10 cellular contexts compared by ENCODE assay signal in genomic region chr19:12785431-12786011, GRCh38. TPM values are rescaled to one million over a fixed set of nuclear protein-coding genes. Genes with fewer than 3 reads are reported as not detected.
DNase-seq lines count a peak whose midpoint lies in the region; FAIRE-seq and TF ChIP-seq lines count a peak whose summit lies in the region.
"Had no signal": no experiment of that assay in that cellular context is flagged by ENCODE, and none has a peak within 500 bp of the region (broad histone marks: within the 10 kb centered on the region; RNA-seq: fewer than 3 reads in every experiment).

No MANE protein-coding gene starts in this region.

- H2BK5ac ChIP-seq in mesendoderm (ENCODE audit: low read length): no peak overlapping the region

- H3K56ac ChIP-seq in mesendoderm (ENCODE audit: low read length): peak overlapping the region; percentile 67

- peaks cover 18 to 44% of the 10 kb centered on the region in 2 donors for H3K4me1 ChIP-seq in breast epithelium
- H3K4me1 ChIP-seq in mesendoderm (ENCODE audit: control insufficient read depth, low read depth, low read length): peaks cover 15% of the 10 kb centered on the region
- H3K4me1 ChIP-seq in urinary bladder (ENCODE audit: insufficient read depth): no peaks in the 10 kb centered on the region

- FAIRE-seq in D721Med (lab: Jason Lieb, UNC): no peak

- peak overlapping the region; percentile 98 to 100 for H3K27ac ChIP-seq in breast epithelium
- peak overlapping the region; percentile 96 for H3K27ac ChIP-seq in WERI-Rb-1
- no peak overlapping the region for H3K27ac ChIP-seq in mesendoderm (ENCODE audit: low read depth, low read length)
- H3K27ac ChIP-seq in urinary bladder (ENCODE audit: low read depth): peak overlapping the region; percentile 85

- BruUV-seq in MCF 10A (replicated peaks; lab: Mats Ljungman, UMichigan): no TSS peak

- no peaks in the 10 kb centered on the region for H3K9me3 Mint-ChIP-seq in MCF 10A (ENCODE audit: unreplicated experiment)

- H2AK5ac ChIP-seq in mesendoderm (ENCODE audit: low read length): peak overlapping the region; percentile 78

- H3K4me1 Mint-ChIP-seq in MCF 10A (ENCODE audit: insufficient read depth, unreplicated experiment): peaks cover 18% of the 10 kb centered on the region

- H3K27me3 Mint-ChIP-seq in MCF 10A (ENCODE audit: insufficient read depth, unreplicated experiment): no peaks in the 10 kb centered on the region

- no peaks in the 10 kb centered on the region for H3K79me1 ChIP-seq in mesendoderm (ENCODE audit: low read length)

- no peak overlapping the region for H4K8ac ChIP-seq in mesendoderm (ENCODE audit: low read depth, low read length)

- DNase-seq in breast epithelium (ENCODE audit: low spot score in 2 of 2) (no peak), MCF 10A (ENCODE audit: unreplicated experiment) (no peak), WERI-Rb-1 (no peak), mesendoderm (no peak), H7 (no peak), D721Med (ENCODE audit: insufficient read length, low spot score) (no peak), HEK293T (ENCODE audit: extremely low spot score) (no peak)
- DNase-seq: COR-L47, T1000 had no signal

- WGBS in mesendoderm (ENCODE audit: extremely low coverage, insufficient coverage, low lambda C conversion rate): no CpG with 5 or more reads among the region's 4 CpGs
- WGBS in urinary bladder: 67% methylated on average over 4 of the region's 4 CpGs

- CTCF ChIA-PET in MCF 10A (lab: Yijun Ruan, JAX): interaction anchor here (0.5 to 1.5 kb wide), 6 partner anchors 9 to 1239 kb away, joined by 3 to 4 read pairs (median 4); no protein-coding TSS in a partner anchor
- CTCF ChIA-PET in HEK293T (lab: Yijun Ruan, JAX): no interaction called here

- H2BK120ac ChIP-seq in mesendoderm (ENCODE audit: low read depth, low read length): no peak overlapping the region

- no peak for TF ChIP-seq CTCF in breast epithelium (IDR thresholded peaks at IDR 0.05)
- no peak for TF ChIP-seq CTCF in MCF 10A (IDR thresholded peaks at IDR 0.05; ENCODE audit: unreplicated experiment)
- TF ChIP-seq CTCF in WERI-Rb-1 (IDR thresholded peaks at IDR 0.05; ENCODE audit: low read depth, low read length): no peak
- no peak for TF ChIP-seq CTCF in D721Med (IDR thresholded peaks at IDR 0.05; ENCODE audit: insufficient read depth, missing control alignments)

- peaks cover 3% of the 10 kb centered on the region for H3K36me3 Mint-ChIP-seq in MCF 10A (ENCODE audit: insufficient read depth, unreplicated experiment)

- H4K5ac ChIP-seq in mesendoderm (ENCODE audit: low read length): no peak overlapping the region

- no peaks in the 10 kb centered on the region for H3K36me3 ChIP-seq in breast epithelium
- no peaks in the 10 kb centered on the region for H3K36me3 ChIP-seq in WERI-Rb-1
- H3K36me3 ChIP-seq in mesendoderm (ENCODE audit: control insufficient read depth, insufficient read depth, low read length): no peaks in the 10 kb centered on the region
- H3K36me3 ChIP-seq in urinary bladder (ENCODE audit: insufficient read depth): no peaks in the 10 kb centered on the region
- no peaks in the 10 kb centered on the region for H3K36me3 ChIP-seq in H7 (replicated peaks; ENCODE audit: control insufficient read depth, insufficient read depth, low read length)

- no peak overlapping the region for H3K4me3 Mint-ChIP-seq in MCF 10A (ENCODE audit: unreplicated experiment)

- POLR2A ChIA-PET in MCF 10A (lab: Yijun Ruan, JAX): interaction anchor here (0.8 to 5.0 kb wide), 3 partner anchors 9 to 161 kb away, joined by 3 to 132 read pairs (median 6); partner anchors contain the start of gene HOOK2
- POLR2A ChIA-PET in HEK293T (lab: Yijun Ruan, JAX): no interaction called here

- intact Hi-C loops in breast epithelium (cut with DNase I; ENCODE audit: low total_unique reads) (no loop called here), MCF 10A (cut with micrococcal nuclease) (no loop called here)

- H3K4ac ChIP-seq in mesendoderm (ENCODE audit: low read depth, low read length): no peak overlapping the region

- no peak overlapping the region for H3K4me2 ChIP-seq in mesendoderm (ENCODE audit: low read length)

- no peak overlapping the region for H3K27ac Mint-ChIP-seq in MCF 10A (ENCODE audit: low read depth, unreplicated experiment)

- H3K27me3 ChIP-seq in breast epithelium (no peaks in the 10 kb centered on the region), WERI-Rb-1 (ENCODE audit: insufficient read depth, low read depth, severe bottlenecking) (no peaks in the 10 kb centered on the region), mesendoderm (ENCODE audit: insufficient read depth, low read length, poor library complexity) (no peaks in the 10 kb centered on the region), H7 (ENCODE audit: control insufficient read depth, insufficient read depth, low read length) (peaks cover 2% of the 10 kb centered on the region; the same call in 1 of the 2 replicates)

- no peak overlapping the region for H2BK15ac ChIP-seq in mesendoderm (replicated peaks; ENCODE audit: low read depth)

- H3K9me3 ChIP-seq in breast epithelium: no peaks in the 10 kb centered on the region
- H3K9me3 ChIP-seq in WERI-Rb-1 (ENCODE audit: severe bottlenecking): no peaks in the 10 kb centered on the region

- no peak overlapping the region for H3K18ac ChIP-seq in mesendoderm (ENCODE audit: low read length)

- H3K79me2 ChIP-seq in mesendoderm (ENCODE audit: control insufficient read depth, insufficient read depth, low read length): no peaks in the 10 kb centered on the region

- no peak overlapping the region for H3K23ac ChIP-seq in mesendoderm (ENCODE audit: low read length)

- H3K4me3 ChIP-seq in breast epithelium (no peak overlapping the region), WERI-Rb-1 (ENCODE audit: low read depth, low read length) (no peak overlapping the region), mesendoderm (ENCODE audit: low read length) (no peak overlapping the region), urinary bladder (ENCODE audit: low read depth, low read length) (no peak overlapping the region), H7 (ENCODE audit: insufficient read depth, low read depth, low read length) (no peak overlapping the region)

- H3K9ac ChIP-seq in mesendoderm (ENCODE audit: low read length): no peak overlapping the region

- no peak for TF ChIP-seq POLR2A in breast epithelium (IDR thresholded peaks at IDR 0.05)

TF ChIP-seq in HEK293T, 16 proteins besides CTCF, POLR2A, EP300 and RAD21:
- TF ChIP-seq BHLHE40 (IDR thresholded peaks at IDR 0.05; ENCODE audit: borderline replicate concordance): no peak

RNA-seq across cellular contexts. Expression of gene JUNB, which starts 5.8 kb away (rescaled TPM):
- total RNA-seq in breast epithelium (100 to 1,000 TPM; 108 to 581 (median 320) TPM), MCF 10A (2022) (86.4 and 125 TPM in 2 replicates), urinary bladder (107 TPM)
- polyA plus RNA-seq in mesendoderm (2013, experiment 1 of 2): 2.2 TPM
- 2.5 TPM for polyA plus RNA-seq in mesendoderm (2013, experiment 2 of 2)
- polyA plus RNA-seq in urinary bladder: 545 TPM
- 10.0 and 22.6 TPM in 2 replicates for total RNA-seq in H7 (2014; rRNA removed; shearing (Covaris generic))

RNA-seq across cellular contexts. Expression of gene HOOK2, which starts 10.2 kb away (rescaled TPM):
- total RNA-seq in breast epithelium: 100 to 1,000 TPM in 1 of 3 donors, 10 to 100 TPM in 2; 45.8 to 101 (median 98.6) TPM
- 31.6 and 32.8 TPM in 2 replicates for total RNA-seq in MCF 10A (2022)
- 25.7 TPM for polyA plus RNA-seq in mesendoderm (2013, experiment 1 of 2)
- polyA plus RNA-seq in mesendoderm (2013, experiment 2 of 2): 28.2 TPM
- total RNA-seq in urinary bladder: 30.2 TPM
- 28.4 TPM for polyA plus RNA-seq in urinary bladder
- total RNA-seq in H7 (2014; rRNA removed; shearing (Covaris generic)): 15.4 and 30.4 TPM in 2 replicates

RNA-seq across cellular contexts. Expression of gene PRDX2, which starts 16.1 kb away (rescaled TPM):
- total RNA-seq in breast epithelium (100 to 1,000 TPM; 150 to 199 (median 199) TPM), MCF 10A (2022) (224 and 295 TPM in 2 replicates), urinary bladder (74.2 TPM)
- 210 TPM for polyA plus RNA-seq in mesendoderm (2013, experiment 1 of 2)
- polyA plus RNA-seq in mesendoderm (2013, experiment 2 of 2): 216 TPM
- polyA plus RNA-seq in urinary bladder: 245 TPM
- 508 and 571 TPM in 2 replicates for total RNA-seq in H7 (2014; rRNA removed; shearing (Covaris generic))

RNA-seq across cellular contexts. Expression of gene THSD8, which starts 16.3 kb away (rescaled TPM):
- total RNA-seq in breast epithelium (not detected), MCF 10A (2022) (6.9 and 14.5 TPM in 2 replicates), urinary bladder (not detected)
- polyA plus RNA-seq in mesendoderm (2013, experiment 1 of 2): 25.8 TPM
- polyA plus RNA-seq in mesendoderm (2013, experiment 2 of 2): 28.2 TPM
- polyA plus RNA-seq in urinary bladder: not detected
- total RNA-seq in H7 (2014; rRNA removed; shearing (Covaris generic)): not detected in 2 replicates

RNA-seq across cellular contexts. Expression of gene RNASEH2A, which starts 20.9 kb away (rescaled TPM):
- total RNA-seq in breast epithelium (1 to 10 TPM; 5.2 to 8.8 (median 8.5) TPM), MCF 10A (2022) (11.2 and 16.7 TPM in 2 replicates), urinary bladder (9.5 TPM)
- 24.8 TPM for polyA plus RNA-seq in mesendoderm (2013, experiment 1 of 2)
- polyA plus RNA-seq in mesendoderm (2013, experiment 2 of 2): 25.7 TPM
- 12.8 TPM for polyA plus RNA-seq in urinary bladder
- total RNA-seq in H7 (2014; rRNA removed; shearing (Covaris generic)): 85.4 and 104 TPM in 2 replicates
